In the genomic region with DNA sequence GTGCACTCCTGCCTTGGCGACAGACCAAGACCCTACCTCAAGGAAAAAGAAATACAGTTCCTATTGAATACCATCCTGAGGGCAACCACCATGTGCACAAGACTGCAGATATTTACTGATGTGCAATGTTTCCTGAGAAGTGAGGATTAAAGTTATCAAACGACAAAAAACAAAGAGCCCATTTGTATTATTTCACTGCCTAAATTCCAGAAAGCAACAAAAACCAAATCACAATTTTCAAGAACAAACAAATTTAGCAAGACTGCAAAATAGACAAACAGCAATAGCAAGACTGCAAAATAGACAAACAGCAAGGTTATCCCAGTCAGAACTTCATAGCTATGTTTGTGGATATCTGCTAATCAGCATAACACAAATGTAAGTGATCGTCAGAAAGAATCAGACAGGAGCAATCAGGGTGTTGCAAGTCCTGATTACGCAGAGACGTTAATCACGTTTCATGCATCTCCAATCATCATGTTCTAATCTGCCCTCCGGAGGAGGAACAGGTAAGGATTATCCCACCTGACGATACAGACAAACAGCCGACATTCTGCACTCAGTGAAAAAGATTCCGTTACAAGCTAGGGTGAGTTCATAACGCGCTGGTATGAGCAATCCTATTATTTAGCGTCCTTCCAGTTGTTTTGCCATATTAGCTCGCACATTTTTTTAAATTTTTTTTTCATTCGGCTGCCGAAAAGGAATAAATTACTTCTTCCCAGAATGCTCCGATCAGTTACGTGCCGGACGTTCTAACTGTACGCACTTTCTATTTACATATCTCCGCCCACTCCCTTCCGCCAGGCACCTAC, we compare ENCODE assay signal across 8 cellular contexts. TPM values are rescaled to one million over a fixed set of nuclear protein-coding genes. Genes with fewer than 3 reads are reported as not detected.
DNase-seq lines count a peak whose midpoint lies in the region; ATAC-seq and TF ChIP-seq lines count a peak whose summit lies in the region.

No MANE protein-coding gene starts in this region.

- TF ChIP-seq CTCF in right atrium auricular region (IDR thresholded peaks at IDR 0.05) (no peak), psoas muscle (IDR thresholded peaks at IDR 0.05) (no peak)

- no peaks in the 10 kb centered on the region for H3K27me3 ChIP-seq in right atrium auricular region
- H3K27me3 ChIP-seq in psoas muscle (ENCODE audit: insufficient read depth in 3 of 3, low read length in 2 of 3), result no peaks in the 10 kb centered on the region

- intact Hi-C loops in psoas muscle (cut with DNase I), result no loop called here

- peak; percentile 40 for DNase-seq in NK-92 treated with Interleukin-12 subunit alpha and Interleukin-12 subunit beta, amount 100 ng/mL, for 24 hours (lab: John Stamatoyannopoulos, UW)
- DNase-seq in NK-92 (lab: John Stamatoyannopoulos, UW; ENCODE audit: unreplicated experiment) (no peak), NCI-H1436 treated with DMSO at 0.1 percent for 48 hours (lab: John Stamatoyannopoulos, UW) (peak; percentile 90), SW 1271 (lab: John Stamatoyannopoulos, UW) (peak; percentile 86 to 95), anterior cingulate cortex (lab: John Stamatoyannopoulos, UW) (peak in 52 of 58 donors; percentile 33 to 92 (median 77)), right atrium auricular region (ENCODE audit: low spot score) (no peak), psoas muscle (peak; percentile 67 to 79)

- H3K27ac ChIP-seq in right atrium auricular region (peak overlapping the region; percentile 80 to 88), psoas muscle (peak overlapping the region; percentile 92)

- H3K4me3 ChIP-seq in right atrium auricular region, result peak overlapping the region; percentile 16 to 45
- H3K4me3 ChIP-seq in psoas muscle, result peak overlapping the region; percentile 63

- H3K4me1 ChIP-seq in right atrium auricular region (peaks cover 0 to 34% of the 10 kb centered on the region in 2 donors), psoas muscle (peaks cover 12% of the 10 kb centered on the region)

- H3K9me3 ChIP-seq in right atrium auricular region (no peaks in the 10 kb centered on the region), psoas muscle (no peaks in the 10 kb centered on the region)

- WGBS in psoas muscle, 3 donors, result 0 to 1% (median 0%) methylated on average over 23 of the region's 23 CpGs

- ATAC-seq in HG02884 (IDR thresholded peaks at IDR 0.05; ENCODE audit: unreplicated experiment) (peak; percentile 65), psoas muscle (peak; percentile 89 to 92 (median 90))

- H3K36me3 ChIP-seq in right atrium auricular region (no peaks in the 10 kb centered on the region), psoas muscle (ENCODE audit: insufficient read depth in 1 of 2, low read depth in 1 of 2) (no peaks in the 10 kb centered on the region)

RNA-seq across cellular contexts. Expression of a gene that starts 2.9 kb away (rescaled TPM):
- total RNA-seq in right atrium auricular region (10 to 100 TPM in 1 of 2 donors, 1 to 10 TPM in 1; 7.3 to 11.0 TPM), psoas muscle (1 to 10 TPM; 1.2 to 4.7 (median 2.9) TPM)
- 1 to 10 TPM; 1.5 to 1.9 (median 1.8) TPM for polyA plus RNA-seq in psoas muscle

RNA-seq across cellular contexts. Expression of a gene that starts 10.5 kb away (rescaled TPM):
- total RNA-seq in right atrium auricular region (10 to 100 TPM; 27.4 to 39.7 TPM), psoas muscle (10 to 100 TPM; 39.7 to 59.2 (median 49.8) TPM)
- polyA plus RNA-seq in psoas muscle, result 10 to 100 TPM; 33.2 to 49.5 (median 35.2) TPM

RNA-seq across cellular contexts. Expression of a gene that starts 16.7 kb away (rescaled TPM):
- total RNA-seq in right atrium auricular region (10 to 100 TPM; 10.2 to 10.8 TPM), psoas muscle (10 to 100 TPM in 1 of 4 donors, 1 to 10 TPM in 3; 8.8 to 11.2 (median 9.7) TPM)
- 10 to 100 TPM; 12.2 to 19.3 (median 13.7) TPM for polyA plus RNA-seq in psoas muscle

RNA-seq across cellular contexts. Expression of a gene that starts 21.1 kb away (rescaled TPM):
- total RNA-seq in right atrium auricular region (10 to 100 TPM; 59.4 to 75.0 TPM), psoas muscle (100 to 1,000 TPM in 3 of 4 donors, 10 to 100 TPM in 1; 48.9 to 278 (median 166) TPM)
- polyA plus RNA-seq in psoas muscle, result 100 to 1,000 TPM; 133 to 173 (median 145) TPM

RNA-seq across cellular contexts. Expression of a gene that starts 37.1 kb away (rescaled TPM):
- 1 to 10 TPM in 1 of 2 donors, not detected in 1; 1.8 TPM for total RNA-seq in right atrium auricular region
- total RNA-seq in psoas muscle, result 1 to 10 TPM in 1 of 4 donors, not detected in 3; 1.1 TPM
- polyA plus RNA-seq in psoas muscle, result under 1 TPM in 1 of 3 donors, not detected in 2; 0.39 TPM

Comparison
In these comparisons a context has a peak if more than half of its experiments do, and no peak if none do; other contexts are left out.
1. DNase-seq: peak in NK-92 treated with Interleukin-12 subunit alpha and Interleukin-12 subunit beta, amount 100 ng/mL, for 24 hours (single experiment), NCI-H1436 treated with DMSO at 0.1 percent for 48 hours (single experiment), SW 1271 (2 of 2), anterior cingulate cortex (52 of 58) and psoas muscle (2 of 2); none in NK-92 (single experiment) and right atrium auricular region (single experiment).